Comparison of ENCODE assay signal across 8 cellular contexts in genomic region chr15:43329222-43329959, GRCh38. TPM values are rescaled to one million over a fixed set of nuclear protein-coding genes. Genes with fewer than 3 reads are reported as not detected.
A peak's percentile ranks its signal among the peaks of the same experiment; 100 is the strongest.
DNase-seq lines count a peak whose midpoint lies in the region; ATAC-seq and TF ChIP-seq lines count a peak whose summit lies in the region.

No MANE protein-coding gene starts in this region.

- no peaks in the 10 kb centered on the region for H3K27me3 ChIP-seq in esophagus squamous epithelium

- peaks cover 20% of the 10 kb centered on the region for H3K4me1 Mint-ChIP-seq in WTC11
- H3K4me1 Mint-ChIP-seq in natural killer cell treated with Interleukin-12 subunit alpha and Interleukin-12 subunit beta and Interleukin-15 and Interleukin-18, amount 100 ng/mL, for 72 hours (ENCODE audit: low read depth in 2 of 2) = peaks cover 29 to 37% of the 10 kb centered on the region in 2 donors

- intact Hi-C loops in esophagus squamous epithelium (cut with DNase I) = no loop called here

- peak overlapping the region; percentile 85 to 97 (median 94) for H3K27ac ChIP-seq in esophagus squamous epithelium

- CTCF ChIA-PET in WTC11 (lab: Charles Lee) = interaction anchor here (1.4 kb wide), 1 partner anchor 47 kb away, joined by 4 read pairs; no protein-coding TSS in a partner anchor

- peak overlapping the region; percentile 79 for H3K27ac Mint-ChIP-seq in WTC11
- peak overlapping the region; percentile 95 to 96 for H3K27ac Mint-ChIP-seq in natural killer cell treated with Interleukin-12 subunit alpha and Interleukin-12 subunit beta and Interleukin-15 and Interleukin-18, amount 100 ng/mL, for 72 hours

- H3K4me3 Mint-ChIP-seq in WTC11 = peak overlapping the region; percentile 90
- H3K4me3 Mint-ChIP-seq in natural killer cell treated with Interleukin-12 subunit alpha and Interleukin-12 subunit beta and Interleukin-15 and Interleukin-18, amount 100 ng/mL, for 72 hours = peak overlapping the region; percentile 90

- ATAC-seq in WTC11 = no peak
- ATAC-seq in natural killer cell treated with Interleukin-12 subunit alpha and Interleukin-12 subunit beta and Interleukin-15 and Interleukin-18, amount 100 ng/mL, for 72 hours = no peak

- no peak for TF ChIP-seq CTCF in WTC11 (IDR thresholded peaks at IDR 0.05)
- no peak for TF ChIP-seq CTCF in esophagus squamous epithelium (IDR thresholded peaks at IDR 0.05)
- no peak for TF ChIP-seq CTCF in GM13977 (IDR thresholded peaks at IDR 0.05; ENCODE audit: extremely low read depth, insufficient read depth, missing control alignments)

- POLR2A ChIA-PET in WTC11 (lab: Charles Lee) = no interaction called here

- DNase-seq in activated effector memory CD4-positive, alpha-beta T cell treated with anti-CD3 and anti-CD28 coated beads, Interleukin-2, amount 50 U/mL, for 16 hours = peak; percentile 63
- no peak for DNase-seq in activated effector memory CD4-positive, alpha-beta T cell treated with Interleukin-2 at 50 U/mL for 16 hours
- DNase-seq in WTC11 (ENCODE audit: low spot score) (peak; percentile 47), esophagus squamous epithelium (lab: John Stamatoyannopoulos, UW) (no peak), GM13977 (ENCODE audit: low spot score) (no peak), NCI-H187 treated with DMSO at 0.1 percent for 48 hours (lab: John Stamatoyannopoulos, UW) (no peak), H4 (ENCODE audit: low spot score) (no peak)
- DNase-seq in natural killer cell treated with Interleukin-12 subunit alpha and Interleukin-12 subunit beta and Interleukin-15 and Interleukin-18, amount 100 ng/mL, for 72 hours (ENCODE audit: low spot score) = no peak

- WGBS in esophagus squamous epithelium, 2 donors = 6 to 20% methylated on average over 19 to 26 of the region's 38 CpGs

- peaks cover 5% of the 10 kb centered on the region; the same call in 1 of the 2 replicates for H3K36me3 Mint-ChIP-seq in WTC11
- H3K36me3 Mint-ChIP-seq in natural killer cell treated with Interleukin-12 subunit alpha and Interleukin-12 subunit beta and Interleukin-15 and Interleukin-18, amount 100 ng/mL, for 72 hours = peaks cover 11% of the 10 kb centered on the region

- in situ Hi-C loops in GM13977 (cut with MboI; ENCODE audit: low pct_unique_long_range_greater_than_20kb, low sequenced_read_pairs, unreplicated experiment) = no loop called here

- H3K4me3 ChIP-seq in esophagus squamous epithelium = peak overlapping the region; percentile 61 to 84 (median 76)

- peaks cover 13% of the 10 kb centered on the region for H3K27me3 Mint-ChIP-seq in WTC11 (ENCODE audit: low read depth)
- no peaks in the 10 kb centered on the region for H3K27me3 Mint-ChIP-seq in natural killer cell treated with Interleukin-12 subunit alpha and Interleukin-12 subunit beta and Interleukin-15 and Interleukin-18, amount 100 ng/mL, for 72 hours

- H3K36me3 ChIP-seq in esophagus squamous epithelium = no peaks in the 10 kb centered on the region

- no peaks in the 10 kb centered on the region for H3K9me3 ChIP-seq in esophagus squamous epithelium

- TF ChIP-seq POLR2A in esophagus squamous epithelium (IDR thresholded peaks at IDR 0.05) = no peak

- no peaks in the 10 kb centered on the region for H3K9me3 Mint-ChIP-seq in WTC11
- no peaks in the 10 kb centered on the region for H3K9me3 Mint-ChIP-seq in natural killer cell treated with Interleukin-12 subunit alpha and Interleukin-12 subunit beta and Interleukin-15 and Interleukin-18, amount 100 ng/mL, for 72 hours

- H3K4me1 ChIP-seq in esophagus squamous epithelium = peaks cover 16 to 24% (median 19%) of the 10 kb centered on the region in 3 donors

TF ChIP-seq in WTC11, 78 proteins besides CTCF, POLR2A, EP300 and RAD21:
- TF ChIP-seq GTF2I (CRISPR knock-in tag; conservative IDR thresholded peaks at IDR 0.05) = no peak
- TF ChIP-seq ZNF263 (CRISPR knock-in tag; IDR thresholded peaks at IDR 0.05; ENCODE audit: low read depth) = 0 out of 2 replicates have a peak, but pooled peaks have one; percentile 27
TF ChIP-seq in WTC11: peak in this region for 1.

RNA-seq across cellular contexts. Expression of gene LCMT2, which starts 1.0 kb away (rescaled TPM):
- total RNA-seq in WTC11 (2021) (7.6 to 10.6 TPM (median 9.6 TPM) in 3 replicates), esophagus squamous epithelium (1 to 10 TPM; 5.2 to 8.1 (median 6.7) TPM)
- total RNA-seq in natural killer cell treated with Interleukin-12 subunit alpha and Interleukin-12 subunit beta and Interleukin-15 and Interleukin-18, amount 100 ng/mL, for 72 hours = 10 to 100 TPM; 11.8 to 12.6 TPM
- 13.8 and 20.0 TPM in 2 replicates for total RNA-seq in H4 (2014; rRNA removed; shearing (Covaris generic))

RNA-seq across cellular contexts. Expression of gene TGM7, which starts 27.3 kb away (rescaled TPM):
- total RNA-seq in WTC11 (2021) (not detected in 3 replicates), esophagus squamous epithelium (under 1 TPM in 1 of 4 donors, not detected in 3; 0.97 TPM)
- not detected for total RNA-seq in natural killer cell treated with Interleukin-12 subunit alpha and Interleukin-12 subunit beta and Interleukin-15 and Interleukin-18, amount 100 ng/mL, for 72 hours
- not detected in 2 replicates for total RNA-seq in H4 (2014; rRNA removed; shearing (Covaris generic))

RNA-seq across cellular contexts. Expression of gene ZSCAN29, which starts 41.5 kb away (rescaled TPM):
- total RNA-seq in WTC11 (2021) (39.7 to 41.7 TPM (median 41.6 TPM) in 3 replicates), esophagus squamous epithelium (10 to 100 TPM; 11.1 to 30.4 (median 19.1) TPM)
- total RNA-seq in natural killer cell treated with Interleukin-12 subunit alpha and Interleukin-12 subunit beta and Interleukin-15 and Interleukin-18, amount 100 ng/mL, for 72 hours = 10 to 100 TPM; 30.4 to 37.4 TPM
- total RNA-seq in H4 (2014; rRNA removed; shearing (Covaris generic)) = 9.2 and 14.5 TPM in 2 replicates

RNA-seq across cellular contexts. Expression of gene TUBGCP4, which starts 41.5 kb away (rescaled TPM):
- total RNA-seq in WTC11 (2021) = 22.5 to 28.5 TPM (median 25.4 TPM) in 3 replicates
- total RNA-seq in esophagus squamous epithelium = 10 to 100 TPM; 12.7 to 21.2 (median 20.8) TPM
- 10 to 100 TPM; 24.3 to 61.1 TPM for total RNA-seq in natural killer cell treated with Interleukin-12 subunit alpha and Interleukin-12 subunit beta and Interleukin-15 and Interleukin-18, amount 100 ng/mL, for 72 hours
- 12.4 and 19.0 TPM in 2 replicates for total RNA-seq in H4 (2014; rRNA removed; shearing (Covaris generic))

Comparison
In these comparisons a context has a peak if more than half of its experiments do, and no peak if none do; other contexts are left out.
1. DNase-seq: peak in activated effector memory CD4-positive, alpha-beta T cell treated with anti-CD3 and anti-CD28 coated beads, Interleukin-2, amount 50 U/mL, for 16 hours (single experiment) and WTC11 (single experiment); none in activated effector memory CD4-positive, alpha-beta T cell treated with Interleukin-2 at 50 U/mL for 16 hours (single experiment), esophagus squamous epithelium (single experiment), natural killer cell treated with Interleukin-12 subunit alpha and Interleukin-12 subunit beta and Interleukin-15 and Interleukin-18, amount 100 ng/mL, for 72 hours (single experiment), GM13977 (single experiment), NCI-H187 treated with DMSO at 0.1 percent for 48 hours (single experiment) and H4 (single experiment).